In the genomic region with DNA sequence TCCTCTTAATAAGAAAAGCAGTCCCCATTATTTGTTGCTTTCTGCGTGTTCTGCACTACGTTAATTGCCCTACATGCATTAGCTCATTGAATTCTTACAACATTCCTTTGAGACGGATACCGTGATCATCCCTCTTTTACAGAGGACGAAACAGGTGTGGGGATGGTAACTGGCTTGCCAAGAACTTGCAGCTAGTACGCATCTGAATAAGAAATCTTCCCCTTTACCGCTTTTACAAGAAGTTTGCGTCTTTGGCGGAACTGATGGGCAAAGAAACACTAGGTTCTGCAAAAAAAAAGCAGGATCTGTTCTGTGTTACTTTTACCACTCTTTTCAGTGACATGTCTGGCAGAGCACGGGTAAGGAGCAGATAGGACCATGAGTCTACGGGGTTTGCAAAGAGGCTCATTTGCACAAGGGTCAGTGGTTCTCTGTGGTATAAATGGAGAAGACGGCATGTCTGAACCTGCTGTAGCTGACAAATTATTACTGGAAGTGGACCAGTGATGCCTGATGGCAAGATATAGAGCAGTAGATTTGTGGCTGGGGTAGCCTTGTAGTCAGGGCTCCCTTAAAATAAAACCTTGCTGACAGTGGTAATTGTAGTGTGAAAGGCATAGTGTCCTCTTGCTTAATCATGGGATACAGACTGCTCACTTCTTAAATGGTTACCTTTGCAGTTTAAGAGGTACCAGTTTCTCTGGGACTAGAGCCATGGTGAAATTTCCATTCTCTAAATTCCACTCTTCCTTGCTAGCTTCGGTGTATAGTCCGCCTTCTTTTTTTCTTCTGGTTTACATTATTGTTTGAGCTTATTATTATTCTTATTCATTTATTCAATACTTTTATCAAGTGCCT, we compare ENCODE assay signal across 8 cellular contexts. TPM values are rescaled to one million over a fixed set of nuclear protein-coding genes. Genes with fewer than 3 reads are reported as not detected.
DNase-seq lines count a peak whose midpoint lies in the region; ATAC-seq and TF ChIP-seq lines count a peak whose summit lies in the region.

No MANE protein-coding gene starts in this region.

- H3K4me1 ChIP-seq in thoracic aorta (ENCODE audit: control insufficient read depth in 1 of 2, low read depth in 2 of 2) = peaks cover 18 to 38% of the 10 kb centered on the region in 2 donors

- H3K9me3 ChIP-seq in MG63 (no peaks in the 10 kb centered on the region), thoracic aorta (no peaks in the 10 kb centered on the region)

- ATAC-seq in thoracic aorta (ENCODE audit: insufficient number of reproducible peaks, low FRiP score, low read depth) = no peak
- ATAC-seq in GM19463 (IDR thresholded peaks at IDR 0.05; ENCODE audit: unreplicated experiment) = no peak
- no peak for ATAC-seq in HG02884 (IDR thresholded peaks at IDR 0.05; ENCODE audit: unreplicated experiment)
- no peak for ATAC-seq in HG02642 (IDR thresholded peaks at IDR 0.05; ENCODE audit: poor library complexity, unreplicated experiment)

- H3K27me3 ChIP-seq in MG63 = no peaks in the 10 kb centered on the region
- H3K27me3 ChIP-seq in kidney epithelial cell (ENCODE audit: control insufficient read depth, insufficient read depth, low read length) = no peaks in the 10 kb centered on the region
- no peaks in the 10 kb centered on the region for H3K27me3 ChIP-seq in thoracic aorta (replicated peaks; ENCODE audit: insufficient read depth)

- DNase-seq in DMS79 (lab: John Stamatoyannopoulos, UW) (peak; percentile 38), MG63 (no peak), kidney epithelial cell (ENCODE audit: low read depth) (no peak), thoracic aorta (ENCODE audit: low spot score) (no peak)

- H3K4me3 ChIP-seq in MG63 = peak overlapping the region; percentile 96
- H3K4me3 ChIP-seq in kidney epithelial cell (ENCODE audit: low read depth, low read length) = peak overlapping the region; percentile 99
- H3K4me3 ChIP-seq in thoracic aorta = peak overlapping the region; percentile 77

- TF ChIP-seq CTCF in kidney epithelial cell (IDR thresholded peaks at IDR 0.05; ENCODE audit: insufficient read depth, low read length, poor library complexity, severe bottlenecking) (no peak), thoracic aorta (IDR thresholded peaks at IDR 0.05) (no peak)

- H3K36me3 ChIP-seq in MG63 = peaks cover 24% of the 10 kb centered on the region
- H3K36me3 ChIP-seq in kidney epithelial cell (ENCODE audit: control insufficient read depth, insufficient read depth, low read length) = no peaks in the 10 kb centered on the region
- H3K36me3 ChIP-seq in thoracic aorta = peaks cover 7% of the 10 kb centered on the region

- H3K27ac ChIP-seq in angular gyrus (ENCODE audit: low read depth, low read length) (peak overlapping the region; percentile 86), thoracic aorta (peak overlapping the region in 1 of 2 donors; percentile 54)

RNA-seq across cellular contexts. Expression of gene CCP110, which starts 1.4 kb away (rescaled TPM):
- total RNA-seq in MG63 (2014; rRNA removed; shearing (Covaris generic); ENCODE audit: low replicate concordance) = 10.7 TPM in 2 replicates
- 6.6 and 7.4 TPM in 2 replicates for total RNA-seq in kidney epithelial cell
- total RNA-seq in thoracic aorta = 10 to 100 TPM; 20.4 to 30.7 TPM

RNA-seq across cellular contexts. Expression of gene GDE1, which starts 3.2 kb away (rescaled TPM):
- 35.3 and 37.9 TPM in 2 replicates for total RNA-seq in MG63 (2014; rRNA removed; shearing (Covaris generic); ENCODE audit: low replicate concordance)
- total RNA-seq in kidney epithelial cell = 81.5 and 81.9 TPM in 2 replicates
- total RNA-seq in thoracic aorta = 10 to 100 TPM; 47.8 to 49.7 TPM

RNA-seq across cellular contexts. Expression of gene VPS35L, which starts 30.4 kb away (rescaled TPM):
- 6.7 and 7.6 TPM in 2 replicates for total RNA-seq in MG63 (2014; rRNA removed; shearing (Covaris generic); ENCODE audit: low replicate concordance)
- total RNA-seq in kidney epithelial cell (62.8 and 66.5 TPM in 2 replicates), thoracic aorta (10 to 100 TPM; 38.2 to 41.6 TPM)
